Comparison of ENCODE assay signal across 17 cellular contexts in genomic region chr10:50394832-50395231, GRCh38.
A peak's percentile ranks its signal among the peaks of the same experiment; 100 is the strongest.
DNase-seq lines count a peak whose midpoint lies in the region; ATAC-seq and TF ChIP-seq lines count a peak whose summit lies in the region.
"Had no signal": no experiment of that assay in that cellular context is flagged by ENCODE, and none has a peak within 500 bp of the region (broad histone marks: within the 10 kb centered on the region; RNA-seq: fewer than 3 reads in every experiment).

No MANE protein-coding gene starts in this region.

- H3K4me3 Mint-ChIP-seq in CD8-positive, alpha-beta T cell, result no peak overlapping the region
- H3K4me3 Mint-ChIP-seq: activated CD4-positive, alpha-beta memory T cell treated with anti-CD3 and anti-CD28 coated beads, Interleukin-2, amount 10 ng/mL, durations not matched to agents 7 days and 5 days; activated naive CD8-positive, alpha-beta T cell treated with anti-CD3 and anti-CD28 coated beads, Interleukin-2, amount 10 ng/mL, durations not matched to agents 7 days and 5 days; HFFc6 had no signal

- peaks cover 41% of the 10 kb centered on the region for H3K4me1 Mint-ChIP-seq in CD8-positive, alpha-beta T cell (ENCODE audit: low read depth)

- H3K9me3 Mint-ChIP-seq in CD8-positive, alpha-beta T cell, result no peaks in the 10 kb centered on the region
- H3K9me3 Mint-ChIP-seq: activated CD4-positive, alpha-beta memory T cell treated with anti-CD3 and anti-CD28 coated beads, Interleukin-2, amount 10 ng/mL, durations not matched to agents 7 days and 5 days; activated naive CD8-positive, alpha-beta T cell treated with anti-CD3 and anti-CD28 coated beads, Interleukin-2, amount 10 ng/mL, durations not matched to agents 7 days and 5 days; HFFc6 had no signal

- H3K36me3 Mint-ChIP-seq in CD8-positive, alpha-beta T cell, result peaks cover 12% of the 10 kb centered on the region

- peak; percentile 48 to 53 for ATAC-seq in lower lobe of right lung
- ATAC-seq in CD8-positive, alpha-beta T cell, result no peak
- ATAC-seq: K562 had no signal

- H3K4me1 ChIP-seq in lower lobe of right lung, result peaks cover 68% of the 10 kb centered on the region
- H3K4me1 ChIP-seq in CD8-positive, alpha-beta T cell (ENCODE audit: insufficient read depth, low read length), result no peaks in the 10 kb centered on the region

- DNase-seq in AG10803 (ENCODE audit: low read depth) (peak; percentile 28), NOMO-1 treated with DMSO at 0.1 percent for 48 hours (lab: John Stamatoyannopoulos, UW; ENCODE audit: unreplicated experiment) (peak; percentile 55), dermis blood vessel endothelial cell (peak; percentile 55), lower lobe of right lung (no peak), NCI-H2171 (lab: John Stamatoyannopoulos, UW) (no peak), NCI-H146 (lab: John Stamatoyannopoulos, UW) (no peak), HEK293T (ENCODE audit: extremely low spot score) (no peak)
- DNase-seq in CD8-positive, alpha-beta T cell, result no peak
- DNase-seq: activated CD4-positive, alpha-beta memory T cell treated with anti-CD3 and anti-CD28 coated beads, Interleukin-2, amount 10 ng/mL, durations not matched to agents 7 days and 5 days; activated naive CD8-positive, alpha-beta T cell treated with anti-CD3 and anti-CD28 coated beads, Interleukin-2, amount 10 ng/mL, durations not matched to agents 7 days and 5 days; central memory CD4-positive, alpha-beta T cell; HFFc6; NCI-H1105; NCI-H774; retina had no signal

- H3K27ac ChIP-seq in lower lobe of right lung, result peak overlapping the region; percentile 57
- no peak overlapping the region for H3K27ac ChIP-seq in CD8-positive, alpha-beta T cell (ENCODE audit: low read depth, low read length)
- H3K27ac ChIP-seq: gastroesophageal sphincter had no signal

- H3K27me3 ChIP-seq in lower lobe of right lung (ENCODE audit: low read depth), result no peaks in the 10 kb centered on the region
- H3K27me3 ChIP-seq in CD8-positive, alpha-beta T cell (ENCODE audit: insufficient read depth, low read length), result no peaks in the 10 kb centered on the region
- H3K27me3 ChIP-seq: gastroesophageal sphincter had no signal

- POLR2A ChIA-PET in HEK293T (lab: Yijun Ruan, JAX), result no interaction called here
- POLR2A ChIA-PET in CD8-positive, alpha-beta T cell (lab: Charles Lee), result interaction anchor here (0.5 to 1.2 kb wide), 3 partner anchors 9 to 20 kb away, joined by 3 to 4 read pairs (median 4); no protein-coding TSS in a partner anchor

- no peaks in the 10 kb centered on the region for H3K27me3 Mint-ChIP-seq in CD8-positive, alpha-beta T cell (ENCODE audit: low read depth)
- H3K27me3 Mint-ChIP-seq: activated CD4-positive, alpha-beta memory T cell treated with anti-CD3 and anti-CD28 coated beads, Interleukin-2, amount 10 ng/mL, durations not matched to agents 7 days and 5 days; activated naive CD8-positive, alpha-beta T cell treated with anti-CD3 and anti-CD28 coated beads, Interleukin-2, amount 10 ng/mL, durations not matched to agents 7 days and 5 days had no signal

- H3K36me3 ChIP-seq in lower lobe of right lung, result no peaks in the 10 kb centered on the region
- no peaks in the 10 kb centered on the region for H3K36me3 ChIP-seq in CD8-positive, alpha-beta T cell (ENCODE audit: insufficient read depth, low read length)
- H3K36me3 ChIP-seq: gastroesophageal sphincter had no signal

- TF ChIP-seq CTCF in AG10803 (conservative IDR thresholded peaks at IDR 0.05; ENCODE audit: low read length) (no peak), lower lobe of right lung (IDR thresholded peaks at IDR 0.05) (no peak)
- no peak for TF ChIP-seq CTCF in CD8-positive, alpha-beta T cell (IDR thresholded peaks at IDR 0.05)

- H3K4me3 ChIP-seq in AG10803 (ENCODE audit: low read length) (no peak overlapping the region), lower lobe of right lung (no peak overlapping the region)
- H3K4me3 ChIP-seq in CD8-positive, alpha-beta T cell (ENCODE audit: low read depth, low read length), result no peak overlapping the region
- H3K4me3 ChIP-seq: gastroesophageal sphincter, K562 had no signal

- intact Hi-C loops in lower lobe of right lung (cut with DNase I), result no loop called here
- intact Hi-C loops in CD8-positive, alpha-beta T cell (cut with DNase I, micrococcal nuclease), result no loop called here

- H3K27ac Mint-ChIP-seq in CD8-positive, alpha-beta T cell, result no peak overlapping the region
- H3K27ac Mint-ChIP-seq: activated CD4-positive, alpha-beta memory T cell treated with anti-CD3 and anti-CD28 coated beads, Interleukin-2, amount 10 ng/mL, durations not matched to agents 7 days and 5 days; activated naive CD8-positive, alpha-beta T cell treated with anti-CD3 and anti-CD28 coated beads, Interleukin-2, amount 10 ng/mL, durations not matched to agents 7 days and 5 days; HFFc6 had no signal

- CTCF ChIA-PET in HEK293T (lab: Yijun Ruan, JAX), result no interaction called here
- CTCF ChIA-PET in CD8-positive, alpha-beta T cell (lab: Charles Lee), result interaction anchor here (0.8 kb wide), 1 partner anchor 21 kb away, joined by 3 read pairs; no protein-coding TSS in a partner anchor

- H3K9me3 ChIP-seq in lower lobe of right lung, result no peaks in the 10 kb centered on the region
- H3K9me3 ChIP-seq in CD8-positive, alpha-beta T cell (ENCODE audit: low read length), result no peaks in the 10 kb centered on the region
- H3K9me3 ChIP-seq: gastroesophageal sphincter had no signal

TF ChIP-seq in HEK293T, 16 proteins besides CTCF, POLR2A, EP300 and RAD21:
- no peak for TF ChIP-seq FOXA1 (IDR thresholded peaks at IDR 0.05)
- TF ChIP-seq ELF4 (IDR thresholded peaks at IDR 0.05), result no peak
- no peak for TF ChIP-seq ARNT (IDR thresholded peaks at IDR 0.05)
- TF ChIP-seq L3MBTL2 (conservative IDR thresholded peaks at IDR 0.05), result no peak
- TF ChIP-seq ZNF384 (IDR thresholded peaks at IDR 0.05), result no peak
- no peak for TF ChIP-seq FOXK2 (IDR thresholded peaks at IDR 0.05)
- TF ChIP-seq TARDBP (IDR thresholded peaks at IDR 0.05), result no peak
- no peak for TF ChIP-seq CTBP1 (IDR thresholded peaks at IDR 0.05; ENCODE audit: borderline replicate concordance)
- no peak for TF ChIP-seq BHLHE40 (IDR thresholded peaks at IDR 0.05; ENCODE audit: borderline replicate concordance)
- TF ChIP-seq LEF1 (IDR thresholded peaks at IDR 0.05; ENCODE audit: borderline replicate concordance), result no peak
- TF ChIP-seq FOXM1 (IDR thresholded peaks at IDR 0.05; ENCODE audit: borderline replicate concordance), result no peak
- no peak for TF ChIP-seq SP1 (IDR thresholded peaks at IDR 0.05)
- no peak for TF ChIP-seq HDGF (IDR thresholded peaks at IDR 0.05; ENCODE audit: borderline replicate concordance)
- no peak for TF ChIP-seq NFRKB (IDR thresholded peaks at IDR 0.05)

Comparison
In these comparisons a context has a peak if more than half of its experiments do, and no peak if none do; other contexts are left out.
1. DNase-seq: peak in AG10803 (single experiment), NOMO-1 treated with DMSO at 0.1 percent for 48 hours (single experiment) and dermis blood vessel endothelial cell (single experiment); none in lower lobe of right lung (single experiment), NCI-H2171 (single experiment), NCI-H146 (single experiment), HEK293T (single experiment) and CD8-positive, alpha-beta T cell (0 of 7).